ENCODE assay signal across 8 cellular contexts in genomic region chr11:119381186-119381988, GRCh38. TPM values are rescaled to one million over a fixed set of nuclear protein-coding genes. Genes with fewer than 3 reads are reported as not detected.
DNase-seq lines count a peak whose midpoint lies in the region; ATAC-seq and TF ChIP-seq lines count a peak whose summit lies in the region.

USP2 (minus strand) TSS chr11:119381690; CDS start chr11:119373480, 8,210 bp downstream.

- H3K9ac ChIP-seq in trophoblast cell (ENCODE audit: low read length) = peak within 1 kb of the TSS; percentile 54

- H3K14ac ChIP-seq in trophoblast cell (ENCODE audit: low read length) = no peak within 1 kb of the TSS

- intact Hi-C loops in adrenal gland (cut with DNase I) (loop anchor here in 1 of 2 donors (10.0 kb wide), 1 partner anchor 93 kb away; no protein-coding TSS in a partner anchor), heart left ventricle (cut with DNase I) (loop anchor here in 6 of 10 donors (1.0 to 10.0 kb wide), 7 partner anchors 25 to 175 kb away; partner anchors contain the start of gene CBL (in 1 of the 6)), transverse colon (cut with DNase I; ENCODE audit: low total_unique reads) (no loop called here)

- H2AK5ac ChIP-seq in trophoblast cell (ENCODE audit: low read length) = no peak within 1 kb of the TSS

- H2BK12ac ChIP-seq in trophoblast cell (ENCODE audit: low read length) = no peak within 1 kb of the TSS

- TF ChIP-seq POLR2A in adrenal gland (IDR thresholded peaks at IDR 0.05) (peak in 1 of 2 donors; percentile 80), heart left ventricle (IDR thresholded peaks at IDR 0.05) (peak in 1 of 2 donors; percentile 64), transverse colon (IDR thresholded peaks at IDR 0.05) (no peak)

- TF ChIP-seq CTCF in GM12875 (IDR thresholded peaks at IDR 0.05; ENCODE audit: borderline replicate concordance, insufficient read depth, low read depth, low read length) (peak; percentile 89), adrenal gland (IDR thresholded peaks at IDR 0.05) (peak; percentile 83 to 97 (median 86)), heart left ventricle (IDR thresholded peaks at IDR 0.05) (peak; percentile 77 to 99 (median 92)), transverse colon (IDR thresholded peaks at IDR 0.05) (peak; percentile 84 to 98 (median 90))

- H3K4me1 ChIP-seq in adrenal gland (replicated peaks in 1 of 2) (peaks cover 9 to 18% of the 10 kb centered on the region in 2 donors), heart left ventricle (peaks cover 0 to 40% (median 20%) of the 10 kb centered on the region in 12 donors), trophoblast cell (ENCODE audit: control insufficient read depth in 1 of 2, insufficient read depth in 2 of 2, low read length in 2 of 2) (peaks cover 16 to 21% of the 10 kb centered on the region in 2 experiments), transverse colon (peaks cover 5 to 15% (median 11%) of the 10 kb centered on the region in 4 donors)

- H4K8ac ChIP-seq in trophoblast cell (ENCODE audit: low read depth, low read length) = no peak within 1 kb of the TSS

- no peak within 1 kb of the TSS for H2BK120ac ChIP-seq in trophoblast cell (ENCODE audit: insufficient read depth, low read length, poor library complexity)

- H3K9me3 ChIP-seq in adrenal gland (replicated peaks in 1 of 3) = no peaks in the 10 kb centered on the region
- H3K9me3 ChIP-seq in heart left ventricle = no peaks in the 10 kb centered on the region
- H3K9me3 ChIP-seq in trophoblast cell (ENCODE audit: insufficient read depth, low read depth, low read length) = no peaks in the 10 kb centered on the region
- H3K9me3 ChIP-seq in transverse colon = no peaks in the 10 kb centered on the region

- H3K79me1 ChIP-seq in trophoblast cell (ENCODE audit: low read length) = no peaks in the 10 kb centered on the region

- H3K27ac ChIP-seq in adrenal gland (peak within 1 kb of the TSS in 3 of 5 donors; percentile 24 to 71 (median 55)), heart left ventricle (peak within 1 kb of the TSS in 11 of 12 donors; percentile 37 to 88 (median 69)), trophoblast cell (ENCODE audit: low read depth, low read length) (no peak within 1 kb of the TSS), transverse colon (peak within 1 kb of the TSS; percentile 1 to 61 (median 40))

- WGBS in adrenal gland, 4 donors = 0 to 1% (median 1%) methylated on average over 24 to 54 of the region's 54 CpGs
- WGBS in heart left ventricle, 4 donors = 0 to 1% (median 0%) methylated on average over 25 to 54 of the region's 54 CpGs
- WGBS in trophoblast cell (ENCODE audit: extremely low coverage, insufficient coverage, insufficient read length) = no CpG with 5 or more reads among the region's 54 CpGs
- WGBS in transverse colon (ENCODE audit: low coverage in 1 of 2), 2 donors = 1% methylated on average over 53 of the region's 54 CpGs; no CpG with 5 or more reads in 1 of the 2 donors

- no peak within 1 kb of the TSS for H2BK5ac ChIP-seq in trophoblast cell (ENCODE audit: low read depth, low read length, poor library complexity)

- H3K79me2 ChIP-seq in trophoblast cell (ENCODE audit: control insufficient read depth, insufficient read depth, low read length, poor library complexity) = no peaks in the 10 kb centered on the region

- H4K12ac ChIP-seq in trophoblast cell (ENCODE audit: low read depth, low read length) = no peak within 1 kb of the TSS

- peak; percentile 18 for TF ChIP-seq EP300 in transverse colon (IDR thresholded peaks at IDR 0.05; ENCODE audit: low read depth)

- no peak within 1 kb of the TSS for H3K4ac ChIP-seq in trophoblast cell (ENCODE audit: low read depth, low read length)

- peak within 1 kb of the TSS; percentile 44 for H3K4me3 ChIP-seq in GM12875 (ENCODE audit: low read depth, low read length)
- H3K4me3 ChIP-seq in adrenal gland = peak within 1 kb of the TSS in 2 of 4 donors; percentile 41 to 60
- peak within 1 kb of the TSS; percentile 9 to 65 (median 50) for H3K4me3 ChIP-seq in heart left ventricle
- peak within 1 kb of the TSS; percentile 42 for H3K4me3 ChIP-seq in trophoblast cell (ENCODE audit: low read depth, low read length)
- H3K4me3 ChIP-seq in transverse colon = peak within 1 kb of the TSS; percentile 27 to 50 (median 34)

- peak within 1 kb of the TSS; percentile 83 for H3K4me2 ChIP-seq in trophoblast cell (ENCODE audit: low read length)

- no peaks in the 10 kb centered on the region for H3K36me3 ChIP-seq in adrenal gland (replicated peaks in 1 of 2)
- H3K36me3 ChIP-seq in heart left ventricle = no peaks in the 10 kb centered on the region
- no peaks in the 10 kb centered on the region for H3K36me3 ChIP-seq in trophoblast cell (ENCODE audit: control insufficient read depth in 1 of 2, insufficient read depth in 2 of 2, low read length in 2 of 2)
- H3K36me3 ChIP-seq in transverse colon = no peaks in the 10 kb centered on the region

- in situ Hi-C loops in transverse colon (cut with MboI; ENCODE audit: low pct_ligation_motif_present in 1 of 4, low pct_unique_long_range_greater_than_20kb in 1 of 4, low sequenced_read_pairs in 3 of 4) = no loop called here

- no peak within 1 kb of the TSS for H4K91ac ChIP-seq in trophoblast cell (ENCODE audit: low read depth, low read length)

- H3K27me3 ChIP-seq in adrenal gland = no peaks in the 10 kb centered on the region
- peaks cover 0 to 7% (median 0%) of the 10 kb centered on the region in 9 donors for H3K27me3 ChIP-seq in heart left ventricle
- no peaks in the 10 kb centered on the region for H3K27me3 ChIP-seq in trophoblast cell (ENCODE audit: insufficient read depth, low read length)
- no peaks in the 10 kb centered on the region for H3K27me3 ChIP-seq in transverse colon

- no peak within 1 kb of the TSS for H3K23ac ChIP-seq in trophoblast cell (ENCODE audit: low read length)

- peak within 1 kb of the TSS; percentile 10 for H3K18ac ChIP-seq in trophoblast cell (ENCODE audit: low read length)

- DNase-seq in NCI-H146 (lab: John Stamatoyannopoulos, UW) (peak; percentile 97), T follicular helper cell (ENCODE audit: low read depth) (peak; percentile 97), adrenal gland (peak; percentile 97 to 99 (median 97)), heart left ventricle (peak; percentile 95 to 98 (median 97)), trophoblast cell (peak; percentile 100), transverse colon (peak; percentile 97)

- peak within 1 kb of the TSS; percentile 20 for H2AFZ ChIP-seq in trophoblast cell (ENCODE audit: insufficient read depth, low read length, poor library complexity)

- peak; percentile 98 for ATAC-seq in HG02870 (IDR thresholded peaks at IDR 0.05; ENCODE audit: unreplicated experiment)
- ATAC-seq in heart left ventricle = peak; percentile 91 to 94 (median 92)

RNA-seq across cellular contexts. Expression of gene USP2, which starts in this region (rescaled TPM):
- total RNA-seq in adrenal gland (10 to 100 TPM in 4 of 8 donors, 1 to 10 TPM in 4; 3.9 to 28.7 (median 13.0) TPM), heart left ventricle (100 to 1,000 TPM in 7 of 9 donors, 10 to 100 TPM in 2; 53.7 to 138 (median 108) TPM), transverse colon (10 to 100 TPM in 3 of 4 donors, 1 to 10 TPM in 1; 9.8 to 26.6 (median 22.7) TPM)
- polyA plus RNA-seq in adrenal gland (10 to 100 TPM in 1 of 3 donors, 1 to 10 TPM in 2; 4.6 to 11.8 (median 9.1) TPM), heart left ventricle (10 to 100 TPM; 62.3 to 79.9 TPM)
- 3.2 and 3.3 TPM in 2 replicates for polyA plus RNA-seq in trophoblast cell (2013)

Comparison
In these comparisons a context has a peak if more than half of its experiments do, and no peak if none do; other contexts are left out.
1. RNA of gene USP2 (polyA plus RNA-seq): 62.3 to 79.9 TPM in heart left ventricle; 4.6 to 11.8 TPM in adrenal gland; every median in the first group is over 4 times any median in the second.
2. Peak in every context shown above with its lines, with median percentiles within 50 percentile points of each other: CTCF ChIP-seq and DNase-seq.